Comparison of ENCODE assay signal across 17 cellular contexts in genomic region chr15:62476163-62476562, GRCh38.
"Had no signal": no experiment of that assay in that cellular context is flagged by ENCODE, and none has a peak within 500 bp of the region (broad histone marks: within the 10 kb centered on the region; RNA-seq: fewer than 3 reads in every experiment).

No MANE protein-coding gene starts in this region.

- DNase-seq: activated CD4-positive, alpha-beta T cell treated with anti-CD3 and anti-CD28 coated beads for 36 hours; activated CD4-positive, alpha-beta T cell treated with anti-CD3 and anti-CD28 coated beads, Interleukin-2, amount 50 U/mL, for 48 hours; activated naive CD4-positive, alpha-beta T cell; activated naive CD8-positive, alpha-beta T cell treated with anti-CD3 and anti-CD28 coated beads, Interleukin-2, amount 10 ng/mL, durations not matched to agents 7 days and 5 days; activated T-cell treated with anti-CD3 and anti-CD28 coated beads for 4 hours; endodermal cell; foreskin melanocyte; mucosa of descending colon; naive thymus-derived CD4-positive, alpha-beta T cell; right lobe of liver; spleen; stimulated activated naive B cell treated with anti-CD40 and anti-IgM and Interleukin-4, amounts not matched to agents 10 μg/mL and 1 μg/mL and 100 μg/mL, for 72 hours; substantia nigra; upper lobe of right lung had no signal

- H3K4me1 ChIP-seq: prostate gland, right lobe of liver, upper lobe of right lung had no signal

- H3K27me3 ChIP-seq: neural progenitor cell, right lobe of liver, spleen, upper lobe of right lung had no signal

- H3K4me2 ChIP-seq: neural progenitor cell had no signal

- H2AFZ ChIP-seq: neural progenitor cell had no signal

- H3K9ac ChIP-seq: neural progenitor cell had no signal

- H3K9me3 ChIP-seq: mucosa of descending colon, prostate gland, right lobe of liver, spleen, upper lobe of right lung had no signal

- H3K4me3 ChIP-seq: mucosa of descending colon, neural progenitor cell, prostate gland, right lobe of liver, SK-N-MC, spleen, upper lobe of right lung had no signal

- H3K27ac ChIP-seq: neural progenitor cell, prostate gland, right lobe of liver, SK-N-MC, spleen, upper lobe of right lung had no signal

- H3K36me3 ChIP-seq: neural progenitor cell, prostate gland, right lobe of liver, spleen, upper lobe of right lung had no signal
